11 cellular contexts compared by ENCODE assay signal in genomic region chr11:106585061-106585460, GRCh38.
DNase-seq lines count a peak whose midpoint lies in the region; FAIRE-seq and TF ChIP-seq lines count a peak whose summit lies in the region.
"Had no signal": no experiment of that assay in that cellular context is flagged by ENCODE, and none has a peak within 500 bp of the region (broad histone marks: within the 10 kb centered on the region; RNA-seq: fewer than 3 reads in every experiment).

No MANE protein-coding gene starts in this region.

- H3K4me2 ChIP-seq in endothelial cell of umbilical vein (ENCODE audit: insufficient read depth, low read length) (no peak overlapping the region), smooth muscle cell (no peak overlapping the region)

- no peak overlapping the region for H3K4me3 ChIP-seq in endothelial cell of umbilical vein (replicated peaks in 1 of 3; ENCODE audit: insufficient read depth in 1 of 3, low read depth in 1 of 3, low read length in 3 of 3)
- no peak overlapping the region for H3K4me3 ChIP-seq in smooth muscle cell

- no peaks in the 10 kb centered on the region for H3K9me1 ChIP-seq in endothelial cell of umbilical vein (replicated peaks; ENCODE audit: control insufficient read depth, extremely low read depth, insufficient read depth, low read length)

- no peak overlapping the region for H3K27ac ChIP-seq in endothelial cell of umbilical vein (ENCODE audit: insufficient read depth, low read depth, low read length)
- H3K27ac ChIP-seq in smooth muscle cell (ENCODE audit: low read depth) = no peak overlapping the region

- H2AFZ ChIP-seq in endothelial cell of umbilical vein (ENCODE audit: low read depth, low read length) (no peak overlapping the region), smooth muscle cell (ENCODE audit: low read depth) (no peak overlapping the region)

- H3K4me1 ChIP-seq in endothelial cell of umbilical vein (ENCODE audit: control insufficient read depth, extremely low read depth, insufficient read depth, low read length) = no peaks in the 10 kb centered on the region
- H3K4me1 ChIP-seq in smooth muscle cell (ENCODE audit: low read depth) = no peaks in the 10 kb centered on the region

- H3K79me2 ChIP-seq in endothelial cell of umbilical vein (ENCODE audit: control insufficient read depth, insufficient read depth, low read length) (no peaks in the 10 kb centered on the region), smooth muscle cell (ENCODE audit: low read depth) (no peaks in the 10 kb centered on the region)

- H3K9ac ChIP-seq in endothelial cell of umbilical vein (replicated peaks; ENCODE audit: extremely low read depth, insufficient read depth, low read length) = no peak overlapping the region
- H3K9ac ChIP-seq in smooth muscle cell (ENCODE audit: low read depth) = no peak overlapping the region

- peak; percentile 21 for FAIRE-seq in endothelial cell of umbilical vein (lab: Jason Lieb, UNC)
- FAIRE-seq: endometrium had no signal

- dilution Hi-C loops in endothelial cell of umbilical vein (cut with MboI; ENCODE audit: extremely low pct_ligation_motif_present, low sequenced_read_pairs) = no loop called here

- H3K27me3 ChIP-seq in endothelial cell of umbilical vein (ENCODE audit: control insufficient read depth in 2 of 2, insufficient read depth in 2 of 2, low read length in 2 of 2) (no peaks in the 10 kb centered on the region), smooth muscle cell (ENCODE audit: low read depth) (no peaks in the 10 kb centered on the region)

- POLR2A ChIA-PET in endothelial cell of umbilical vein (lab: Charles Lee) = no interaction called here

- H3F3A ChIP-seq in smooth muscle cell (ENCODE audit: low read depth) = no peaks in the 10 kb centered on the region

- TF ChIP-seq CTCF in endothelial cell of umbilical vein (IDR thresholded peaks at IDR 0.05; ENCODE audit: extremely low read depth in 1 of 2, insufficient read depth in 1 of 2, low read depth in 1 of 2, low read length in 2 of 2) = peak in 1 of 2 donors; percentile 7
- peak; percentile 53 for TF ChIP-seq CTCF in smooth muscle cell (IDR thresholded peaks at IDR 0.05; ENCODE audit: borderline replicate concordance, insufficient read depth, poor library complexity, severe bottlenecking)

- H3K36me3 ChIP-seq in endothelial cell of umbilical vein (ENCODE audit: control insufficient read depth in 2 of 2, extremely low read depth in 1 of 2, insufficient read depth in 2 of 2, low read length in 2 of 2) (no peaks in the 10 kb centered on the region), smooth muscle cell (ENCODE audit: low read depth) (no peaks in the 10 kb centered on the region)

- CTCF ChIA-PET in endothelial cell of umbilical vein (lab: Charles Lee) = interaction anchor here (1.0 kb wide), 2 partner anchors 255 to 265 kb away, joined by 4 read pairs; no protein-coding TSS in a partner anchor

- DNase-seq in NCI-H748 (lab: John Stamatoyannopoulos, UW; ENCODE audit: unreplicated experiment) (peak; percentile 28), NCI-H748 treated with DMSO at 0.1 percent for 48 hours (lab: John Stamatoyannopoulos, UW) (no peak), NCI-H226 (peak; percentile 7), endothelial cell of umbilical vein (ENCODE audit: low read depth, low spot score) (no peak), smooth muscle cell (lab: John Stamatoyannopoulos, UW; ENCODE audit: unreplicated experiment) (no peak), NCI-H146 treated with DMSO at 0.1 percent for 48 hours (lab: John Stamatoyannopoulos, UW; ENCODE audit: unreplicated experiment) (no peak), 8988T (no peak)
- no peak for DNase-seq in stimulated activated CD4-positive, alpha-beta T cell treated with anti-CD3 and anti-CD28 coated beads, Interleukin-12 subunit alpha, Interleukin-12 subunit beta, amount 100 ng/mL, for 4 hours
- DNase-seq: C1 segment of cervical spinal cord, natural killer cell had no signal

- intact Hi-C loops in endothelial cell of umbilical vein (cut with micrococcal nuclease) = no loop called here

- no peak for TF ChIP-seq POLR2A in endothelial cell of umbilical vein (IDR thresholded peaks at IDR 0.05; ENCODE audit: low read depth, low read length)

- no peaks in the 10 kb centered on the region for H4K20me1 ChIP-seq in endothelial cell of umbilical vein (replicated peaks; ENCODE audit: control insufficient read depth, extremely low read depth, insufficient read depth, low read length)
- H4K20me1 ChIP-seq in smooth muscle cell (ENCODE audit: low read depth) = no peaks in the 10 kb centered on the region

- no TSS peak for BruUV-seq in endothelial cell of umbilical vein (replicated peaks; lab: Mats Ljungman, UMichigan)

- no peaks in the 10 kb centered on the region for H3K9me3 ChIP-seq in endothelial cell of umbilical vein (replicated peaks; ENCODE audit: control insufficient read depth, insufficient read depth, low read length)
- H3K9me3 ChIP-seq in smooth muscle cell (replicated peaks; ENCODE audit: low read depth) = no peaks in the 10 kb centered on the region

- 82% methylated on average over 5 of the region's 5 CpGs for WGBS in smooth muscle cell (ENCODE audit: low lambda C conversion rate)

TF ChIP-seq in endothelial cell of umbilical vein, 7 proteins besides CTCF, POLR2A, EP300 and RAD21:
- TF ChIP-seq MYC (IDR thresholded peaks at IDR 0.05; ENCODE audit: low read depth, low read length) (no peak), POLR2AphosphoS5 (IDR thresholded peaks at IDR 0.05; ENCODE audit: insufficient read depth, low read depth, low read length) (no peak), GATA2 (IDR thresholded peaks at IDR 0.05; ENCODE audit: insufficient read depth, insufficient read length, low read depth, low read length) (no peak), EZH2 (IDR thresholded peaks at IDR 0.05; ENCODE audit: borderline replicate concordance, low read depth, low read length, severe bottlenecking) (no peak), MAX (IDR thresholded peaks at IDR 0.05; ENCODE audit: insufficient read depth, insufficient read length) (no peak), JUN (IDR thresholded peaks at IDR 0.05; ENCODE audit: borderline replicate concordance, insufficient read depth, insufficient read length, low read depth) (no peak), FOS (IDR thresholded peaks at IDR 0.05; ENCODE audit: borderline replicate concordance, insufficient read depth, low read length) (no peak)

Comparison
In these comparisons a context has a peak if more than half of its experiments do, and no peak if none do; other contexts are left out.
1. DNase-seq: peak in NCI-H748 (single experiment) and NCI-H226 (single experiment); none in NCI-H748 treated with DMSO at 0.1 percent for 48 hours (single experiment), endothelial cell of umbilical vein (single experiment), smooth muscle cell (single experiment), NCI-H146 treated with DMSO at 0.1 percent for 48 hours (single experiment), 8988T (single experiment) and stimulated activated CD4-positive, alpha-beta T cell treated with anti-CD3 and anti-CD28 coated beads, Interleukin-12 subunit alpha, Interleukin-12 subunit beta, amount 100 ng/mL, for 4 hours (single experiment).